Comparison of ENCODE assay signal across 8 cellular contexts in the genomic region with DNA sequence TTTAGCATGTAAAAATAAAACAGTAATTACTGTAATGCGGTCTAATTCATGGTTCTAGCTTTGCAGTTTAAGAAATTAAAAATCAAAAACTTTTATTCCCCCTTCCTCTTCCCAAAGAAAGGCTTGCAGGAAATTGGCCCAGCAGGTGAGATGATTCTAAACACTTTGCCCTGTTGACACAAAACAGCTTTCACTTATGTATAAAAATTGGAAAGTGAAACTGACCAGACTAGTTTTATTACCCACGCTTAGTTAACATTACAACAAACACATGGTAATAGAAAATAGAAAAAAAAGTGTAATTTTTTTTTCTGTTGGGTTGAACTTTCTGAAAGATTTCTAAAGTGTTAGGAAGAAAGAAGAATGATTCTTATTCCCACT. TPM values are rescaled to one million over a fixed set of nuclear protein-coding genes. Genes with fewer than 3 reads are reported as not detected.
DNase-seq lines count a peak whose midpoint lies in the region; ATAC-seq and TF ChIP-seq lines count a peak whose summit lies in the region.

No MANE protein-coding gene starts in this region.

- CTCF ChIA-PET in Calu3 (lab: Charles Lee) = interaction anchor here (1.0 to 1.8 kb wide), 6 partner anchors 12 to 124 kb away, joined by 3 to 5 read pairs (median 4); no protein-coding TSS in a partner anchor

- ATAC-seq in activated CD4-positive, CD25-positive, alpha-beta regulatory T cell treated with anti-CD3 and anti-CD28 coated beads, Interleukin-2, amount 50 U/mL, for 24 hours = no peak
- ATAC-seq in GM18907 (IDR thresholded peaks at IDR 0.05; ENCODE audit: unreplicated experiment) = no peak

- peaks cover 48% of the 10 kb centered on the region for H3K36me3 Mint-ChIP-seq in Calu3 (ENCODE audit: insufficient read depth, unreplicated experiment)

- H3K27me3 ChIP-seq in endocrine pancreas (ENCODE audit: control insufficient read depth, insufficient read depth, low read length) (no peaks in the 10 kb centered on the region), osteoblast (ENCODE audit: insufficient read depth, low read length) (no peaks in the 10 kb centered on the region)

- no TSS peak for BruUV-seq in Calu3 (replicated peaks; lab: Mats Ljungman, UMichigan)

- peaks cover 35% of the 10 kb centered on the region for H3K79me2 ChIP-seq in osteoblast (ENCODE audit: insufficient read depth, low read length)

- H3K9me3 Mint-ChIP-seq in Calu3 (ENCODE audit: low read depth, unreplicated experiment) = no peaks in the 10 kb centered on the region

- peak overlapping the region; percentile 93 for H2AFZ ChIP-seq in osteoblast (ENCODE audit: low read length)

- DNase-seq in Calu3 (no peak), NCI-H146 treated with DMSO at 0.1 percent for 48 hours (lab: John Stamatoyannopoulos, UW; ENCODE audit: unreplicated experiment) (peak; percentile 33), osteoblast (ENCODE audit: insufficient read length, low spot score, missing footprints) (no peak), NCI-H1436 (lab: John Stamatoyannopoulos, UW) (no peak), NCI-H526 treated with DMSO at 0.1 percent for 48 hours (lab: John Stamatoyannopoulos, UW) (no peak)

- H3K9ac ChIP-seq in endocrine pancreas (ENCODE audit: control insufficient read depth, insufficient read depth, low read length) = peak overlapping the region; percentile 8

- H3K4me3 Mint-ChIP-seq in Calu3 (ENCODE audit: low read depth, unreplicated experiment) = peak overlapping the region; percentile 97

- H4K20me1 ChIP-seq in osteoblast (ENCODE audit: insufficient read depth, low read length) = peaks cover 16% of the 10 kb centered on the region

- peaks cover 50% of the 10 kb centered on the region for H3K4me1 Mint-ChIP-seq in Calu3 (ENCODE audit: low read depth, unreplicated experiment)

- H3K27ac ChIP-seq in osteoblast (ENCODE audit: low read depth, low read length) = peak overlapping the region; percentile 95

- peak overlapping the region; percentile 84 for H3K4me2 ChIP-seq in osteoblast (ENCODE audit: insufficient read depth, low read length)

- TF ChIP-seq CTCF in Calu3 (IDR thresholded peaks at IDR 0.05; ENCODE audit: unreplicated experiment) (no peak), osteoblast (IDR thresholded peaks at IDR 0.05; ENCODE audit: extremely low read depth, low read depth, low read length) (no peak)

- H3K36me3 ChIP-seq in endocrine pancreas (ENCODE audit: control insufficient read depth, insufficient read depth, low read length) (no peaks in the 10 kb centered on the region), osteoblast (ENCODE audit: insufficient read depth, low read length) (no peaks in the 10 kb centered on the region)

- H3K27me3 Mint-ChIP-seq in Calu3 (ENCODE audit: unreplicated experiment) = no peaks in the 10 kb centered on the region

- H3K9me3 ChIP-seq in endocrine pancreas (ENCODE audit: control insufficient read depth, low read length) = no peaks in the 10 kb centered on the region
- H3K9me3 ChIP-seq in osteoblast (ENCODE audit: low read depth, low read length) = no peaks in the 10 kb centered on the region

- H3K27ac Mint-ChIP-seq in Calu3 (ENCODE audit: unreplicated experiment) = peak overlapping the region; percentile 89

- H3K4me3 ChIP-seq in endocrine pancreas (ENCODE audit: control insufficient read depth, insufficient read depth, low read length) = peak overlapping the region; percentile 95
- H3K4me3 ChIP-seq in osteoblast (ENCODE audit: insufficient read depth, low read length) = peak overlapping the region; percentile 97

- intact Hi-C loops in Calu3 (cut with micrococcal nuclease; ENCODE audit: unreplicated experiment) = loop anchor here (1.0 to 2.0 kb wide), 4 partner anchors 42 to 125 kb away; no protein-coding TSS in a partner anchor

- peaks cover 17% of the 10 kb centered on the region for H3K4me1 ChIP-seq in endocrine pancreas (ENCODE audit: control insufficient read depth, insufficient read depth, low read length)
- peaks cover 25% of the 10 kb centered on the region for H3K4me1 ChIP-seq in osteoblast (ENCODE audit: insufficient read depth, low read length)

RNA-seq across cellular contexts. Expression of a gene that starts 1.2 kb away (rescaled TPM):
- 111 and 115 TPM in 2 replicates for total RNA-seq in Calu3 (2022)
- total RNA-seq in osteoblast = 51.8 and 58.3 TPM in 2 replicates
